In genomic region chr5:158456756-158457155, GRCh38 we compare ENCODE assay signal across 11 cellular contexts.
DNase-seq lines count a peak whose midpoint lies in the region; ATAC-seq, FAIRE-seq and TF ChIP-seq lines count a peak whose summit lies in the region.
"Had no signal": no experiment of that assay in that cellular context is flagged by ENCODE, and none has a peak within 500 bp of the region (broad histone marks: within the 10 kb centered on the region; RNA-seq: fewer than 3 reads in every experiment).

No MANE protein-coding gene starts in this region.

- DNase-seq in stimulated activated CD4-positive, alpha-beta T cell treated with anti-CD3 and anti-CD28 coated beads, Interleukin-15, amount 100 ng/mL, for 24 hours = peak; percentile 8
- no peak for DNase-seq in stimulated activated CD4-positive, alpha-beta T cell treated with anti-CD3 and anti-CD28 coated beads, Interleukin-2, amount 100 ng/mL, for 24 hours
- peak; percentile 98 for DNase-seq in fibroblast of mammary gland (ENCODE audit: low read depth)
- peak; percentile 78 for DNase-seq in urothelium cell line (ENCODE audit: low spot score)
- no peak for DNase-seq in HUDEP-2 (lab: John Stamatoyannopoulos, UW; ENCODE audit: unreplicated experiment in 76 of 76)
- no peak for DNase-seq in Right ventricle myocardium inferior (ENCODE audit: missing footprints)
- DNase-seq: DMS153; naive thymus-derived CD8-positive, alpha-beta T cell; NCI-H1048 had no signal

- FAIRE-seq in urothelium cell line (lab: Jason Lieb, UNC) = no peak

- ATAC-seq in HG03159 (IDR thresholded peaks at IDR 0.05; ENCODE audit: unreplicated experiment) = no peak
- ATAC-seq in Right ventricle myocardium inferior = no peak
- ATAC-seq: naive thymus-derived CD8-positive, alpha-beta T cell had no signal

- TF ChIP-seq CTCF in fibroblast of mammary gland (conservative IDR thresholded peaks at IDR 0.05; ENCODE audit: control insufficient read depth, insufficient read depth, low read depth, low read length) = no peak

- H3K4me3 ChIP-seq in fibroblast of mammary gland (ENCODE audit: control insufficient read depth, low read depth, low read length) = no peak overlapping the region

- intact Hi-C loops in Right ventricle myocardium inferior (cut with DNase I) = no loop called here

TF ChIP-seq in PFSK-1, 5 proteins besides CTCF, POLR2A, EP300 and RAD21:
- no peak for TF ChIP-seq FOXP2 (optimal IDR thresholded peaks at IDR 0.05; ENCODE audit: borderline replicate concordance, extremely low read depth, extremely low read length, insufficient read depth)
- TF ChIP-seq SIN3A (IDR thresholded peaks at IDR 0.05; ENCODE audit: borderline replicate concordance, insufficient read depth, low read length) = peak; percentile 26; the same call in 1 of the 2 replicates
- TF ChIP-seq TAF1 (IDR thresholded peaks at IDR 0.05; ENCODE audit: borderline replicate concordance, insufficient read depth, low read length) = no peak
- no peak for TF ChIP-seq POLR2AphosphoS5 (IDR thresholded peaks at IDR 0.05; ENCODE audit: low read depth, low read length)
- TF ChIP-seq REST (IDR thresholded peaks at IDR 0.05; ENCODE audit: insufficient read depth in 1 of 2, low read depth in 2 of 2, low read length in 2 of 2) = 0 out of 4 replicates have a peak, but pooled peaks of 1 of the 2 experiments have one; percentile 36

Comparison
In these comparisons a context has a peak if more than half of its experiments do, and no peak if none do; other contexts are left out.
1. DNase-seq: peak in stimulated activated CD4-positive, alpha-beta T cell treated with anti-CD3 and anti-CD28 coated beads, Interleukin-15, amount 100 ng/mL, for 24 hours (single experiment), fibroblast of mammary gland (single experiment) and urothelium cell line (single experiment); none in stimulated activated CD4-positive, alpha-beta T cell treated with anti-CD3 and anti-CD28 coated beads, Interleukin-2, amount 100 ng/mL, for 24 hours (0 of 2), HUDEP-2 (0 of 76) and Right ventricle myocardium inferior (single experiment).